1 cellular context compared by ENCODE assay signal in the genomic region with DNA sequence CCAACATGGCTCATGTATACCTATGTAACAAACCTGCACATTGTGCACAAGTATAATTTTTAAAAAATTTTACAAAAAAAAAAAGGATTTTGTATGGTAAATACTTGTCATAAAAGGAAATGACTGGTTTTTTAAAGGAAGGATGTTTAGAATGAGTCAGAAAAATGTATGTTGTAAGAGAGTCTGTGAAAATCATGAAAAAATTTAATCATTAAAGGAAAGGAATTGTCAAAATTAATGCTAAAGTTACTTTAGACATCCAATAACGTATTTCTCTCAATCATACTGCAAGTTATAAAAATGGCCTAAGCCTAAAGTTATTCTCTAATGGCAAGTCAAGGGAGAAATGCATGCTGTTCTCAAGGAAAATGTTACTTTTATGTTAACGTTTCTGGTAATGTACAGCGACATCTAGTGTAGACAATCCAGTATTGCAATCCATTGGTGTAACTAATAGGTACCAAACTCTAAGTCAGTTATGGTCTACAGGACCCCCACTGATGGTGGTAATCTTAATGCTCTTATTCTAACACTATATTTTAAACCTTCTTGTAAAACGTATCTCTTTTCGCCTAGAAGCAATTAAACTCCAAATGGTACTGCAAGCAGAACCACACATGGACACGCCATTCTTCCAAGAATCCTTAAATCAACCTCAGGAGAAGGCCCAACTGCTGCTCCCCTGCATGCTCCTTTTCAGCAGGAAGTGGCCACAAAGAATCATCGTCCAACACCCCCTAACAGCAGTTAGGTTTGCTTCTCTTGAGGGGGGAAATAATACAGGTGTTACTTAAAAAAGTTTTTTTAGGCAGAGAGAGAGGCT.
TF ChIP-seq lines count a peak whose summit lies in the region.

No MANE protein-coding gene starts in this region.

TF ChIP-seq in HepG2, 621 proteins besides CTCF, POLR2A, EP300 and RAD21:
- TF ChIP-seq ATF1 (CRISPR knock-in tag; IDR thresholded peaks at IDR 0.05) = no peak
- no peak for TF ChIP-seq KDM6A (CRISPR knock-in tag; IDR thresholded peaks at IDR 0.05; ENCODE audit: low read depth)
- TF ChIP-seq ZBTB38 (CRISPR knock-in tag; IDR thresholded peaks at IDR 0.05) = no peak
- TF ChIP-seq ZNF235 (CRISPR knock-in tag; IDR thresholded peaks at IDR 0.05; ENCODE audit: borderline replicate concordance) = no peak
- TF ChIP-seq ZKSCAN8 (CRISPR knock-in tag; IDR thresholded peaks at IDR 0.05; ENCODE audit: borderline replicate concordance) = 0 out of 2 replicates have a peak, but pooled peaks have one; percentile 26
- TF ChIP-seq PHF21A (CRISPR knock-in tag; IDR thresholded peaks at IDR 0.05) = no peak
- TF ChIP-seq MTA3 (CRISPR knock-in tag; IDR thresholded peaks at IDR 0.05) = no peak
- no peak for TF ChIP-seq FOXA1 (IDR thresholded peaks at IDR 0.05)
- TF ChIP-seq FOXA1 (CRISPR knock-in tag; IDR thresholded peaks at IDR 0.05) = no peak
- TF ChIP-seq CEBPG (CRISPR knock-in tag; IDR thresholded peaks at IDR 0.05) = peak; percentile 30; the same call in 1 of the 2 replicates
- no peak for TF ChIP-seq ZNF331 (CRISPR knock-in tag; IDR thresholded peaks at IDR 0.05)
- no peak for TF ChIP-seq ISL2 (CRISPR knock-in tag; IDR thresholded peaks at IDR 0.05)
- TF ChIP-seq, protein P1, sequence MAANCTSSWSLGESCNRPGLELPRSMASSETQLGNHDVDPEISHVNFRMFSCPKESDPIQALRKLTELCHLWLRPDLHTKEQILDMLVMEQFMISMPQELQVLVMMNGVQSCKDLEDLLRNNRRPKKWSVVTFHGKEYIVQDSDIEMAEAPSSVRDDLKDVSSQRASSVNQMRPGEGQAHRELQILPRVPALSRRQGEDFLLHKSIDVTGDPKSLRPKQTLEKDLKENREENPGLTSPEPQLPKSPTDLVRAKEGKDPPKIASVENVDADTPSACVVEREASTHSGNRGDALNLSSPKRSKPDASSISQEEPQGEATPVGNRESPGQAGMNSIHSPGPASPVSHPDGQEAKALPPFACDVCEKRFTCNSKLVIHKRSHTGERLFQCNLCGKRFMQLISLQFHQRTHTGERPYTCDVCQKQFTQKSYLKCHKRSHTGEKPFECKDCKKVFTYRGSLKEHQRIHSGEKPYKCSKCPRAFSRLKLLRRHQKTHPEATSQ (CRISPR knock-in tag; IDR thresholded peaks at IDR 0.05; ENCODE audit: borderline replicate concordance) = no peak
- peak; percentile 58 for TF ChIP-seq STAG1 (CRISPR knock-in tag; IDR thresholded peaks at IDR 0.05)
- no peak for TF ChIP-seq CHD2 (IDR thresholded peaks at IDR 0.05; ENCODE audit: low read depth, low read length)
- no peak for TF ChIP-seq BRCA1 (CRISPR knock-in tag; IDR thresholded peaks at IDR 0.05)
- TF ChIP-seq, protein P2, sequence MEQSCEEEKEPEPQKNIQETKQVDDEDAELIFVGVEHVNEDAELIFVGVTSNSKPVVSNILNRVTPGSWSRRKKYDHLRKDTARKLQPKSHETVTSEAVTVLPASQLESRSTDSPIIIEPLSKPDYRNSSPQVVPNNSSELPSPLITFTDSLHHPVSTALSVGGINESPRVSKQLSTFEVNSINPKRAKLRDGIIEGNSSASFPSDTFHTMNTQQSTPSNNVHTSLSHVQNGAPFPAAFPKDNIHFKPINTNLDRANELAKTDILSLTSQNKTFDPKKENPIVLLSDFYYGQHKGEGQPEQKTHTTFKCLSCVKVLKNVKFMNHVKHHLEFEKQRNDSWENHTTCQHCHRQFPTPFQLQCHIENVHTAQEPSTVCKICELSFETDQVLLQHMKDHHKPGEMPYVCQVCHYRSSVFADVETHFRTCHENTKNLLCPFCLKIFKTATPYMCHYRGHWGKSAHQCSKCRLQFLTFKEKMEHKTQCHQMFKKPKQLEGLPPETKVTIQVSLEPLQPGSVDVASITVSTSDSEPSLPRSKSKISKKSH (CRISPR knock-in tag; IDR thresholded peaks at IDR 0.05; ENCODE audit: borderline replicate concordance) = no peak
- TF ChIP-seq, protein P3, sequence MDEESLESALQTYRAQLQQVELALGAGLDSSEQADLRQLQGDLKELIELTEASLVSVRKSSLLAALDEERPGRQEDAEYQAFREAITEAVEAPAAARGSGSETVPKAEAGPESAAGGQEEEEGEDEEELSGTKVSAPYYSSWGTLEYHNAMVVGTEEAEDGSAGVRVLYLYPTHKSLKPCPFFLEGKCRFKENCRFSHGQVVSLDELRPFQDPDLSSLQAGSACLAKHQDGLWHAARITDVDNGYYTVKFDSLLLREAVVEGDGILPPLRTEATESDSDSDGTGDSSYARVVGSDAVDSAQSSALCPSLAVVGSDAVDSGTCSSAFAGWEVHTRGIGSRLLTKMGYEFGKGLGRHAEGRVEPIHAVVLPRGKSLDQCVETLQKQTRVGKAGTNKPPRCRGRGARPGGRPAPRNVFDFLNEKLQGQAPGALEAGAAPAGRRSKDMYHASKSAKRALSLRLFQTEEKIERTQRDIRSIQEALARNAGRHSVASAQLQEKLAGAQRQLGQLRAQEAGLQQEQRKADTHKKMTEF (CRISPR knock-in tag; IDR thresholded peaks at IDR 0.05) = no peak
- no peak for TF ChIP-seq ZNF24 (IDR thresholded peaks at IDR 0.05)
- no peak for TF ChIP-seq PITX1 (CRISPR knock-in tag; IDR thresholded peaks at IDR 0.05)
- TF ChIP-seq RBM39 (IDR thresholded peaks at IDR 0.05; ENCODE audit: low read depth, low read length, poor library complexity, severe bottlenecking) = no peak
- TF ChIP-seq, protein P4, sequence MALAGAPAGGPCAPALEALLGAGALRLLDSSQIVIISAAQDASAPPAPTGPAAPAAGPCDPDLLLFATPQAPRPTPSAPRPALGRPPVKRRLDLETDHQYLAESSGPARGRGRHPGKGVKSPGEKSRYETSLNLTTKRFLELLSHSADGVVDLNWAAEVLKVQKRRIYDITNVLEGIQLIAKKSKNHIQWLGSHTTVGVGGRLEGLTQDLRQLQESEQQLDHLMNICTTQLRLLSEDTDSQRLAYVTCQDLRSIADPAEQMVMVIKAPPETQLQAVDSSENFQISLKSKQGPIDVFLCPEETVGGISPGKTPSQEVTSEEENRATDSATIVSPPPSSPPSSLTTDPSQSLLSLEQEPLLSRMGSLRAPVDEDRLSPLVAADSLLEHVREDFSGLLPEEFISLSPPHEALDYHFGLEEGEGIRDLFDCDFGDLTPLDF (CRISPR knock-in tag; IDR thresholded peaks at IDR 0.05) = no peak
- TF ChIP-seq YEATS4 (CRISPR knock-in tag; IDR thresholded peaks at IDR 0.05; ENCODE audit: borderline replicate concordance) = no peak
- peak; percentile 25; the same call in 1 of the 2 replicates for TF ChIP-seq SMC3 (IDR thresholded peaks at IDR 0.05; ENCODE audit: low read length)
- TF ChIP-seq, protein P5, sequence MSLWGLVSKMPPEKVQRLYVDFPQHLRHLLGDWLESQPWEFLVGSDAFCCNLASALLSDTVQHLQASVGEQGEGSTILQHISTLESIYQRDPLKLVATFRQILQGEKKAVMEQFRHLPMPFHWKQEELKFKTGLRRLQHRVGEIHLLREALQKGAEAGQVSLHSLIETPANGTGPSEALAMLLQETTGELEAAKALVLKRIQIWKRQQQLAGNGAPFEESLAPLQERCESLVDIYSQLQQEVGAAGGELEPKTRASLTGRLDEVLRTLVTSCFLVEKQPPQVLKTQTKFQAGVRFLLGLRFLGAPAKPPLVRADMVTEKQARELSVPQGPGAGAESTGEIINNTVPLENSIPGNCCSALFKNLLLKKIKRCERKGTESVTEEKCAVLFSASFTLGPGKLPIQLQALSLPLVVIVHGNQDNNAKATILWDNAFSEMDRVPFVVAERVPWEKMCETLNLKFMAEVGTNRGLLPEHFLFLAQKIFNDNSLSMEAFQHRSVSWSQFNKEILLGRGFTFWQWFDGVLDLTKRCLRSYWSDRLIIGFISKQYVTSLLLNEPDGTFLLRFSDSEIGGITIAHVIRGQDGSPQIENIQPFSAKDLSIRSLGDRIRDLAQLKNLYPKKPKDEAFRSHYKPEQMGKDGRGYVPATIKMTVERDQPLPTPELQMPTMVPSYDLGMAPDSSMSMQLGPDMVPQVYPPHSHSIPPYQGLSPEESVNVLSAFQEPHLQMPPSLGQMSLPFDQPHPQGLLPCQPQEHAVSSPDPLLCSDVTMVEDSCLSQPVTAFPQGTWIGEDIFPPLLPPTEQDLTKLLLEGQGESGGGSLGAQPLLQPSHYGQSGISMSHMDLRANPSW (CRISPR knock-in tag; IDR thresholded peaks at IDR 0.05; ENCODE audit: borderline replicate concordance) = no peak
- TF ChIP-seq TOPORS (CRISPR knock-in tag; IDR thresholded peaks at IDR 0.05) = no peak
- no peak for TF ChIP-seq EEA1 (CRISPR knock-in tag; IDR thresholded peaks at IDR 0.05; ENCODE audit: borderline replicate concordance)
- no peak for TF ChIP-seq ZNF343 (CRISPR knock-in tag; IDR thresholded peaks at IDR 0.05)
- TF ChIP-seq ZFX (CRISPR knock-in tag; IDR thresholded peaks at IDR 0.05; ENCODE audit: low read depth) = no peak
- no peak for TF ChIP-seq HOXD1 (CRISPR knock-in tag; IDR thresholded peaks at IDR 0.05)
